Comparison of ENCODE assay signal across 12 cellular contexts in genomic region chr3:188385295-188385694, GRCh38.
DNase-seq lines count a peak whose midpoint lies in the region; ATAC-seq and TF ChIP-seq lines count a peak whose summit lies in the region.
"Had no signal": no experiment of that assay in that cellular context is flagged by ENCODE, and none has a peak within 500 bp of the region (broad histone marks: within the 10 kb centered on the region; RNA-seq: fewer than 3 reads in every experiment).

No MANE protein-coding gene starts in this region.

- peak; percentile 19 for DNase-seq in HFFc6
- peak; percentile 99 for DNase-seq in foreskin melanocyte
- DNase-seq in smooth muscle cell (lab: John Stamatoyannopoulos, UW; ENCODE audit: unreplicated experiment), result no peak
- DNase-seq in NCI-H748 treated with DMSO at 0.1 percent for 48 hours (lab: John Stamatoyannopoulos, UW), result no peak
- DNase-seq: activated gamma-delta T cell treated with Interleukin-2 at 50 U/mL for 16 hours, endodermal cell, NCI-H1694, NCI-H774 had no signal

- H3F3A ChIP-seq in OCI-LY1 (ENCODE audit: insufficient read depth, low read length) (no peaks in the 10 kb centered on the region), smooth muscle cell (ENCODE audit: low read depth) (peaks cover 14% of the 10 kb centered on the region)

- no peaks in the 10 kb centered on the region for H4K20me1 ChIP-seq in OCI-LY1 (ENCODE audit: insufficient read depth, low read length)
- peaks cover 82% of the 10 kb centered on the region for H4K20me1 ChIP-seq in smooth muscle cell (ENCODE audit: low read depth)

- no peak overlapping the region for H3K27ac ChIP-seq in OCI-LY1 (ENCODE audit: low read depth, low read length, poor library complexity, severe bottlenecking)
- peak overlapping the region; percentile 54 for H3K27ac ChIP-seq in smooth muscle cell (ENCODE audit: low read depth)
- H3K27ac ChIP-seq: SJSA1 had no signal

- TF ChIP-seq CTCF in HFFc6 (IDR thresholded peaks at IDR 0.05) (no peak), OCI-LY1 (IDR thresholded peaks at IDR 0.05; ENCODE audit: low read length) (no peak), smooth muscle cell (IDR thresholded peaks at IDR 0.05; ENCODE audit: borderline replicate concordance, insufficient read depth, poor library complexity, severe bottlenecking) (no peak)

- H3K9me3 Mint-ChIP-seq in HFFc6, result no peaks in the 10 kb centered on the region
- H3K9me3 Mint-ChIP-seq: endodermal cell had no signal

- ATAC-seq in esophagus mucosa, result no peak
- ATAC-seq in HG03342 (IDR thresholded peaks at IDR 0.05; ENCODE audit: unreplicated experiment), result no peak

- peaks cover 10% of the 10 kb centered on the region for H3K36me3 Mint-ChIP-seq in HFFc6 (ENCODE audit: low read depth)

- no peaks in the 10 kb centered on the region for H3K27me3 ChIP-seq in OCI-LY1 (ENCODE audit: insufficient read depth, low read length)
- H3K27me3 ChIP-seq in smooth muscle cell (ENCODE audit: low read depth), result no peaks in the 10 kb centered on the region
- H3K27me3 ChIP-seq: SJSA1 had no signal

- no peaks in the 10 kb centered on the region for H3K9me2 ChIP-seq in OCI-LY1 (ENCODE audit: low read depth, low read length)

- H3K9me3 ChIP-seq in OCI-LY1 (ENCODE audit: low read length) (no peaks in the 10 kb centered on the region), smooth muscle cell (replicated peaks; ENCODE audit: low read depth) (no peaks in the 10 kb centered on the region)
- H3K9me3 ChIP-seq: SJSA1 had no signal

- WGBS in smooth muscle cell (ENCODE audit: low lambda C conversion rate), result 34% methylated on average over 4 of the region's 4 CpGs

- H3K9ac ChIP-seq in OCI-LY1 (ENCODE audit: low read length), result no peak overlapping the region
- no peak overlapping the region for H3K9ac ChIP-seq in smooth muscle cell (ENCODE audit: low read depth)

- H3K4me2 ChIP-seq in OCI-LY1 (ENCODE audit: low read length), result no peak overlapping the region
- peak overlapping the region; percentile 41 for H3K4me2 ChIP-seq in smooth muscle cell

- no peak overlapping the region for H3K4me3 Mint-ChIP-seq in HFFc6
- H3K4me3 Mint-ChIP-seq: endodermal cell had no signal

- no peaks in the 10 kb centered on the region for H3K36me3 ChIP-seq in OCI-LY1 (ENCODE audit: insufficient read depth, low read length)
- no peaks in the 10 kb centered on the region for H3K36me3 ChIP-seq in smooth muscle cell (ENCODE audit: low read depth)

- no peaks in the 10 kb centered on the region for H3K27me3 Mint-ChIP-seq in HFFc6 (ENCODE audit: insufficient read depth)

- no peak overlapping the region for H3K4me3 ChIP-seq in OCI-LY1 (ENCODE audit: low read depth, low read length, poor library complexity, severe bottlenecking)
- H3K4me3 ChIP-seq in smooth muscle cell, result no peak overlapping the region
- H3K4me3 ChIP-seq: SJSA1 had no signal

- H3K4me1 Mint-ChIP-seq in HFFc6 (ENCODE audit: low read depth), result peaks cover 48% of the 10 kb centered on the region

- H3K79me2 ChIP-seq in OCI-LY1 (ENCODE audit: insufficient read depth, low read length) (no peaks in the 10 kb centered on the region), smooth muscle cell (ENCODE audit: low read depth) (peaks cover 73% of the 10 kb centered on the region)

- H2AFZ ChIP-seq in OCI-LY1 (ENCODE audit: low read length) (0 out of 2 replicates have a peak overlapping the region, but pooled peaks have one; percentile 14), smooth muscle cell (ENCODE audit: low read depth) (no peak overlapping the region)

- peak overlapping the region; percentile 74 for H3K27ac Mint-ChIP-seq in HFFc6
- H3K27ac Mint-ChIP-seq: endodermal cell had no signal

- H3K4me1 ChIP-seq in OCI-LY1 (ENCODE audit: insufficient read depth, low read length, severe bottlenecking), result peaks cover 21% of the 10 kb centered on the region
- peaks cover under 1% of the 10 kb centered on the region for H3K4me1 ChIP-seq in smooth muscle cell (ENCODE audit: low read depth)

Comparison
In these comparisons a context has a peak if more than half of its experiments do, and no peak if none do; other contexts are left out.
1. DNase-seq: peak in HFFc6 (single experiment) and foreskin melanocyte (single experiment); none in smooth muscle cell (single experiment) and NCI-H748 treated with DMSO at 0.1 percent for 48 hours (single experiment).